In the genomic region with DNA sequence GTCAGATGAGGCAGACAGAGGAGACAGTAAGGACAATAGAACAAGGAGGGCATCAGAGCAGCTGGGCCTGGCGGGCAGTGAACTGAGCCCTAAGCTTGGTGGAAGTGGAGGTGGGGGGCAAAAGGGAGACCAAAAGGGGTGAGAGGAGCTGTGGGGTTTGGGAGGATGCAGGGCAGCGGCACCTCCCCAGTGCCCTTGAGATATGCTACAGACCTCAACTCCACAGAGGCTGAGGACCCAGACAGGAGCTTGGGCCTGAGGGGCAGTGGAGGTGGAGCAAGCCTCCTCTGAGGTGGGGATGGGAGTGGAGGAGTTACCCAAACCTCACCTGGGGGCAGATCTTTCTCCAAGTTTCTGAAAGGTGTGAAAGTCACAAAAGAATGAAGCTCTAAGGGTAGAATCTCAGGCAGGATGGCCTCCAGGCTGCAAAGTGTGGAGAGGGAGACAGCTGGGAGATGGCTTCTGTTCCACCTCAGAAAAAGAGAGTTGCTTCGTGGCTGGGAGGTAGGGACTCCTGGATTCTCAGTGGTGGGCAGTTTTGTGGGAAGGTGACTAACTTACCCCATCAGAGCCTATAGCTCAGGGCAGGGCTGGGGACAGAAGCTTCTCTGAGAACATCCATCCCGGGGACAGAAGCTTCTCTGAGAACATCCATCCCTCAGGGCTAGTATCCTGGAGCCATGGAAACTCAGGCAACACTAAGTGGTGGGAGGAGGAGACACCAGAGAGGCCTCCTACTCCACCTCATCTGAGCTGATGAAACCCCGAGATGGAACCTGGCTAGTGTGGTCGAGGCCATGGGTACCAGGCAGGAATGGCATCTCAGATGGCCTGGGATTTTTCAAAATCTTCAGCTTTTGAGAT, we compare ENCODE assay signal across 12 cellular contexts. TPM values are rescaled to one million over a fixed set of nuclear protein-coding genes. Genes with fewer than 3 reads are reported as not detected.
DNase-seq lines count a peak whose midpoint lies in the region; ATAC-seq and TF ChIP-seq lines count a peak whose summit lies in the region.
"Had no signal": no experiment of that assay in that cellular context is flagged by ENCODE, and none has a peak within 500 bp of the region (broad histone marks: within the 10 kb centered on the region; RNA-seq: fewer than 3 reads in every experiment).

No MANE protein-coding gene starts in this region.

- peaks cover 19% of the 10 kb centered on the region for H3K4me1 Mint-ChIP-seq in activated naive CD8-positive, alpha-beta T cell (ENCODE audit: low read depth)
- H3K4me1 Mint-ChIP-seq in activated naive CD8-positive, alpha-beta T cell treated with anti-CD3 and anti-CD28 coated beads for 36 hours: peaks cover 31% of the 10 kb centered on the region
- H3K4me1 Mint-ChIP-seq in T-cell: peaks cover 21% of the 10 kb centered on the region in 3 donors
- peaks cover 21% of the 10 kb centered on the region for H3K4me1 Mint-ChIP-seq in chondrocyte (ENCODE audit: low read depth)

- no peak for DNase-seq in activated naive CD8-positive, alpha-beta T cell treated with anti-CD3 and anti-CD28 coated beads for 36 hours
- DNase-seq in T-cell: no peak
- peak; percentile 25 for DNase-seq in hepatocyte (ENCODE audit: low spot score)
- DNase-seq in tibial artery: no peak
- no peak for DNase-seq in stimulated activated naive CD4-positive, alpha-beta T cell treated with Interleukin-2 at 50 U/mL for 16 hours (lab: John Stamatoyannopoulos, UW)
- DNase-seq in chondrocyte (ENCODE audit: low spot score): no peak
- DNase-seq: NCI-H1048; NCI-H526 treated with DMSO at 0.1 percent for 48 hours; ovary; stimulated activated CD4-positive, alpha-beta T cell treated with anti-CD3 and anti-CD28 coated beads, Interleukin-1b, Interleukin-23, amount 100 ng/mL, for 48 hours had no signal

- no peaks in the 10 kb centered on the region for H3K36me3 ChIP-seq in hepatocyte (replicated peaks; ENCODE audit: insufficient read depth, low read depth)
- H3K36me3 ChIP-seq in tibial artery: no peaks in the 10 kb centered on the region
- H3K36me3 ChIP-seq: ovary had no signal

- 77% methylated on average over 6 of the region's 6 CpGs for WGBS in hepatocyte (ENCODE audit: low lambda C conversion rate, missing lambda C conversion rate)

- POLR2A ChIA-PET in T-cell (lab: Charles Lee): interaction anchor here (0.6 kb wide), 3 partner anchors 13 to 321 kb away, joined by 3 to 7 read pairs (median 3); no protein-coding TSS in a partner anchor

- peaks cover 19% of the 10 kb centered on the region for H4K20me1 ChIP-seq in hepatocyte (ENCODE audit: insufficient read depth, poor library complexity, severe bottlenecking)

- H2AFZ ChIP-seq in hepatocyte: no peak overlapping the region

- H3K4me3 ChIP-seq in hepatocyte (no peak overlapping the region), tibial artery (no peak overlapping the region)

- H3K4me2 ChIP-seq in hepatocyte: no peak overlapping the region

- TF ChIP-seq CTCF in hepatocyte (IDR thresholded peaks at IDR 0.05; ENCODE audit: poor library complexity) (no peak), tibial artery (IDR thresholded peaks at IDR 0.05) (no peak), chondrocyte (IDR thresholded peaks at IDR 0.05) (no peak)

- H3K27ac ChIP-seq in hepatocyte: no peak overlapping the region
- H3K27ac ChIP-seq in tibial artery: peak overlapping the region; percentile 99

- no peaks in the 10 kb centered on the region for H3K9me3 ChIP-seq in hepatocyte (ENCODE audit: low read depth)
- no peaks in the 10 kb centered on the region for H3K9me3 ChIP-seq in tibial artery
- H3K9me3 ChIP-seq: ovary had no signal

- ATAC-seq in T-cell (replicated peaks in 1 of 4) (no peak), GM19395 (IDR thresholded peaks at IDR 0.05; ENCODE audit: unreplicated experiment) (no peak)

- H3K27me3 ChIP-seq in hepatocyte (no peaks in the 10 kb centered on the region), tibial artery (no peaks in the 10 kb centered on the region)
- H3K27me3 ChIP-seq: ovary had no signal

- no peaks in the 10 kb centered on the region for H3K9me3 Mint-ChIP-seq in activated naive CD8-positive, alpha-beta T cell (ENCODE audit: low read depth)
- H3K9me3 Mint-ChIP-seq in activated naive CD8-positive, alpha-beta T cell treated with anti-CD3 and anti-CD28 coated beads for 36 hours: no peaks in the 10 kb centered on the region
- no peaks in the 10 kb centered on the region for H3K9me3 Mint-ChIP-seq in T-cell
- no peaks in the 10 kb centered on the region for H3K9me3 Mint-ChIP-seq in chondrocyte (ENCODE audit: low read depth)

- H3K4me1 ChIP-seq in hepatocyte (ENCODE audit: insufficient read depth) (peaks cover 14% of the 10 kb centered on the region), tibial artery (peaks cover 0 to 23% (median 19%) of the 10 kb centered on the region in 4 donors)

- H3K27me3 Mint-ChIP-seq in activated naive CD8-positive, alpha-beta T cell: no peaks in the 10 kb centered on the region
- no peaks in the 10 kb centered on the region for H3K27me3 Mint-ChIP-seq in activated naive CD8-positive, alpha-beta T cell treated with anti-CD3 and anti-CD28 coated beads for 36 hours
- no peaks in the 10 kb centered on the region for H3K27me3 Mint-ChIP-seq in T-cell
- peaks cover 8% of the 10 kb centered on the region for H3K27me3 Mint-ChIP-seq in chondrocyte (ENCODE audit: low read depth)

- peak overlapping the region; percentile 47 for H3K4me3 Mint-ChIP-seq in activated naive CD8-positive, alpha-beta T cell
- H3K4me3 Mint-ChIP-seq in activated naive CD8-positive, alpha-beta T cell treated with anti-CD3 and anti-CD28 coated beads for 36 hours: no peak overlapping the region
- H3K4me3 Mint-ChIP-seq in T-cell (peak overlapping the region; percentile 88 to 93 (median 92)), chondrocyte (ENCODE audit: unreplicated experiment) (no peak overlapping the region)

- intact Hi-C loops in tibial artery (cut with DNase I; ENCODE audit: low total_unique reads): no loop called here

- CTCF ChIA-PET in T-cell (lab: Charles Lee): interaction anchor here (0.5 to 1.1 kb wide), 5 partner anchors 10 to 662 kb away, joined by 3 to 4 read pairs (median 3); no protein-coding TSS in a partner anchor

- no peaks in the 10 kb centered on the region for H3K9me2 ChIP-seq in hepatocyte (replicated peaks; ENCODE audit: insufficient read depth)

- no peaks in the 10 kb centered on the region for H3K36me3 Mint-ChIP-seq in activated naive CD8-positive, alpha-beta T cell
- peaks cover 14% of the 10 kb centered on the region for H3K36me3 Mint-ChIP-seq in activated naive CD8-positive, alpha-beta T cell treated with anti-CD3 and anti-CD28 coated beads for 36 hours
- H3K36me3 Mint-ChIP-seq in T-cell (no peaks in the 10 kb centered on the region), chondrocyte (ENCODE audit: low read depth) (no peaks in the 10 kb centered on the region)

- H3K27ac Mint-ChIP-seq in activated naive CD8-positive, alpha-beta T cell: no peak overlapping the region
- H3K27ac Mint-ChIP-seq in activated naive CD8-positive, alpha-beta T cell treated with anti-CD3 and anti-CD28 coated beads for 36 hours: no peak overlapping the region
- peak overlapping the region; percentile 73 to 74 for H3K27ac Mint-ChIP-seq in T-cell
- H3K27ac Mint-ChIP-seq in chondrocyte (ENCODE audit: unreplicated experiment): no peak overlapping the region

- peaks cover 26% of the 10 kb centered on the region for H3K79me2 ChIP-seq in hepatocyte

RNA-seq across cellular contexts. Expression of gene CLK3, which starts 2.3 kb away (rescaled TPM):
- total RNA-seq in activated naive CD8-positive, alpha-beta T cell treated with anti-CD3 and anti-CD28 coated beads for 36 hours: 100 to 1,000 TPM; 102 to 103 TPM
- total RNA-seq in T-cell (100 to 1,000 TPM; 162 to 258 (median 180) TPM), hepatocyte (71.3 and 94.6 TPM in 2 replicates), chondrocyte (43.0 to 48.6 TPM (median 44.5 TPM) in 3 replicates)
- 69.0 and 91.7 TPM in 2 replicates for polyA plus RNA-seq in hepatocyte

Comparison
In these comparisons a context has a peak if more than half of its experiments do, and no peak if none do; other contexts are left out.
1. H3K4me3 Mint-ChIP-seq: peak in activated naive CD8-positive, alpha-beta T cell (single experiment) and T-cell (3 of 3); none in activated naive CD8-positive, alpha-beta T cell treated with anti-CD3 and anti-CD28 coated beads for 36 hours (single experiment) and chondrocyte (single experiment).
2. H3K27ac Mint-ChIP-seq: peak in T-cell (2 of 2); none in activated naive CD8-positive, alpha-beta T cell (single experiment), activated naive CD8-positive, alpha-beta T cell treated with anti-CD3 and anti-CD28 coated beads for 36 hours (single experiment) and chondrocyte (single experiment).